Comparison of ENCODE assay signal across 2 cellular contexts in genomic region chr6:36210886-36211595, GRCh38.
TF ChIP-seq lines count a peak whose summit lies in the region.

No MANE protein-coding gene starts in this region.

TF ChIP-seq in HepG2, 621 proteins besides CTCF, POLR2A, EP300 and RAD21:
- TF ChIP-seq DNMT1 (CRISPR knock-in tag; IDR thresholded peaks at IDR 0.05) (no peak), ZSCAN20 (CRISPR knock-in tag; IDR thresholded peaks at IDR 0.05; ENCODE audit: borderline replicate concordance) (no peak), JARID2 (CRISPR knock-in tag; IDR thresholded peaks at IDR 0.05; ENCODE audit: insufficient replicate concordance) (no peak), ZZZ3 (CRISPR knock-in tag; IDR thresholded peaks at IDR 0.05; ENCODE audit: borderline replicate concordance) (no peak), IKZF4 (CRISPR knock-in tag; IDR thresholded peaks at IDR 0.05; ENCODE audit: borderline replicate concordance, low read depth, not compliant biosample characterization) (no peak), SNRNP70 (IDR thresholded peaks at IDR 0.05; ENCODE audit: low read depth, low read length) (no peak), RBFOX2 (IDR thresholded peaks at IDR 0.05; ENCODE audit: low read depth, low read length) (peak; percentile 36; the same call in 1 of the 2 replicates), ZNF607 (CRISPR knock-in tag; IDR thresholded peaks at IDR 0.05; ENCODE audit: borderline replicate concordance) (no peak), ZNF557 (CRISPR knock-in tag; IDR thresholded peaks at IDR 0.05) (no peak), SP4 (CRISPR knock-in tag; IDR thresholded peaks at IDR 0.05) (0 out of 2 replicates have a peak, but pooled peaks have one; percentile 15), SIX1 (CRISPR knock-in tag; IDR thresholded peaks at IDR 0.05; ENCODE audit: borderline replicate concordance) (no peak), MAFK (conservative IDR thresholded peaks at IDR 0.05 in 1 of 2, IDR thresholded peaks at IDR 0.05 in 1 of 2; ENCODE audit: low read length in 2 of 2) (no peak), HNF1A (IDR thresholded peaks at IDR 0.05; ENCODE audit: low read depth) (0 out of 2 replicates have a peak, but pooled peaks have one; percentile 5), HNF1A (CRISPR knock-in tag; IDR thresholded peaks at IDR 0.05; ENCODE audit: borderline replicate concordance) (no peak), ZNF281 (CRISPR knock-in tag; IDR thresholded peaks at IDR 0.05; ENCODE audit: borderline replicate concordance) (no peak), AHR (CRISPR knock-in tag; IDR thresholded peaks at IDR 0.05) (no peak), AGO2 (optimal IDR thresholded peaks at IDR 0.05; ENCODE audit: low read depth, low read length) (peak; percentile 68)

TF ChIP-seq in endothelial cell of umbilical vein, 7 proteins besides CTCF, POLR2A, EP300 and RAD21:
- TF ChIP-seq EZH2 (IDR thresholded peaks at IDR 0.05; ENCODE audit: borderline replicate concordance, low read depth, low read length, severe bottlenecking) (no peak), JUN (IDR thresholded peaks at IDR 0.05; ENCODE audit: borderline replicate concordance, insufficient read depth, insufficient read length, low read depth) (no peak), POLR2AphosphoS5 (IDR thresholded peaks at IDR 0.05; ENCODE audit: insufficient read depth, low read depth, low read length) (no peak), GATA2 (IDR thresholded peaks at IDR 0.05; ENCODE audit: insufficient read depth, insufficient read length, low read depth, low read length) (no peak), FOS (IDR thresholded peaks at IDR 0.05; ENCODE audit: borderline replicate concordance, insufficient read depth, low read length) (no peak), MYC (IDR thresholded peaks at IDR 0.05; ENCODE audit: low read depth, low read length) (no peak), MAX (IDR thresholded peaks at IDR 0.05; ENCODE audit: insufficient read depth, insufficient read length) (no peak)
